1 cellular context compared by ENCODE assay signal in the genomic region with DNA sequence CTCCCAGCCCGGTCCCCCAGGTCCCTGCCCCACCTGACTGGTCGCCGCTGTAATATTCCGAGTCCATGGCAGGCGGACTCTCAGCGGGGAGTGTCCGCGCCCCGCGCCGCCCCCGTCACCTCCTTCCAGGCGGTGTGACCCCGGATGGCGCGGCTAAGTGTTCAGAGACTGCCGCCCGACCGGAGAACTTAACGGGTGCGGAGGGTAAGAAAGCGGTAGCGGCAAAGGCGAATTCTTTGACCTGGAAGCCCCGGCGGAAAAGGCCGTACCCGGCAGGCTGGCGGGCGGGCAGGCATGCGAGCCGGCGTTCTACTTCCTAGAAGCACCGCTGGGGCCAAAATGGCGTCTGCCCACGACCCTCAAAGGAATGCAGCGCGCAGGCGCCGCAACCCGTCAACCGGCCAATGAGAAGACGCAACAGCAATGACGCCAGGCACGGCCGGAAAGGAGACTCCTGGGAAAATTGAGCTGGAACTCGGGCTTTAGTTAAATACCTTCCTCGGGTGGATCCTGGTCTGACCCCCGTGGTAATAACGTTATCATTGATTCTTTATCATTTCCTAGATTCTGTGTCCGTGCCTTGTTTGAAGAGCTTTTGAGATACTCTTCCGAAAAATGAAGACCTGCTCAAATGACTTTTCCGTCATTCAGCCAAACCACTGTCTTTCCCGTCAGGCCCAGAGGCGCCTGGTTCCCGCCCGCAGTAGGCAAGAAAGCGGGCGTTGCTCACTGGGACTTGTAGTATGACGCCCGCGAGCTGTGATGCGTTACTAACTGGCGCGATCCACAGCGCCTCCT.
TF ChIP-seq lines count a peak whose summit lies in the region.

A gene (minus strand): TSS at position 348 of the 798 bp plus-strand sequence. CDS start 281 bp downstream, at position 67.

TF ChIP-seq in K562, 482 proteins besides CTCF, POLR2A, EP300 and RAD21 (continued from another document and continues in another):
- no peak for TF ChIP-seq EWSR1 (IDR thresholded peaks at IDR 0.05; ENCODE audit: borderline replicate concordance, low read depth, partially characterized antibody)
- TF ChIP-seq RFX5 (IDR thresholded peaks at IDR 0.05; ENCODE audit: low read depth, low read length), result 0 out of 2 replicates have a peak, but pooled peaks have one; percentile 57
- TF ChIP-seq SREBF1 (IDR thresholded peaks at IDR 0.05; ENCODE audit: borderline replicate concordance, low read depth, low read length), result no peak
- peak; percentile 100 for TF ChIP-seq CXXC5 (CRISPR knock-in tag; IDR thresholded peaks at IDR 0.05)
- no peak for TF ChIP-seq FOXM1 (IDR thresholded peaks at IDR 0.05; ENCODE audit: low read depth)
- TF ChIP-seq FOXM1 (CRISPR knock-in tag; IDR thresholded peaks at IDR 0.05; ENCODE audit: low read depth), result no peak
- TF ChIP-seq NELFE (IDR thresholded peaks at IDR 0.05; ENCODE audit: insufficient read depth, insufficient read length), result no peak
- TF ChIP-seq FOXK2 (conservative IDR thresholded peaks at IDR 0.05 in 1 of 2, IDR thresholded peaks at IDR 0.05 in 1 of 2; ENCODE audit: low read depth in 2 of 2), result peak; percentile 22 to 36; a peak in 2 of 4 replicates
- no peak for TF ChIP-seq NR3C1 (CRISPR knock-in tag; IDR thresholded peaks at IDR 0.05)
- TF ChIP-seq NFE2 (IDR thresholded peaks at IDR 0.05; ENCODE audit: low read depth), result no peak
- no peak for TF ChIP-seq MIER1 (IDR thresholded peaks at IDR 0.05; ENCODE audit: low read depth)
- TF ChIP-seq ZNF143 (CRISPR knock-in tag; IDR thresholded peaks at IDR 0.05), result peak; percentile 79
- TF ChIP-seq, protein P1, sequence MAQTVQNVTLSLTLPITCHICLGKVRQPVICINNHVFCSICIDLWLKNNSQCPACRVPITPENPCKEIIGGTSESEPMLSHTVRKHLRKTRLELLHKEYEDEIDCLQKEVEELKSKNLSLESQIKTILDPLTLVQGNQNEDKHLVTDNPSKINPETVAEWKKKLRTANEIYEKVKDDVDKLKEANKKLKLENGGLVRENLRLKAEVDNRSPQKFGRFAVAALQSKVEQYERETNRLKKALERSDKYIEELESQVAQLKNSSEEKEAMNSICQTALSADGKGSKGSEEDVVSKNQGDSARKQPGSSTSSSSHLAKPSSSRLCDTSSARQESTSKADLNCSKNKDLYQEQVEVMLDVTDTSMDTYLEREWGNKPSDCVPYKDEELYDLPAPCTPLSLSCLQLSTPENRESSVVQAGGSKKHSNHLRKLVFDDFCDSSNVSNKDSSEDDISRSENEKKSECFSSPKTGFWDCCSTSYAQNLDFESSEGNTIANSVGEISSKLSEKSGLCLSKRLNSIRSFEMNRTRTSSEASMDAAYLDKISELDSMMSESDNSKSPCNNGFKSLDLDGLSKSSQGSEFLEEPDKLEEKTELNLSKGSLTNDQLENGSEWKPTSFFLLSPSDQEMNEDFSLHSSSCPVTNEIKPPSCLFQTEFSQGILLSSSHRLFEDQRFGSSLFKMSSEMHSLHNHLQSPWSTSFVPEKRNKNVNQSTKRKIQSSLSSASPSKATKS (CRISPR knock-in tag; IDR thresholded peaks at IDR 0.05), result no peak
- TF ChIP-seq NONO (IDR thresholded peaks at IDR 0.05; ENCODE audit: low read depth in 2 of 2, low read length in 1 of 2), result peak in 1 of 2 experiments; percentile 20; a peak in 1 of 4 replicates
- TF ChIP-seq, protein P2, sequence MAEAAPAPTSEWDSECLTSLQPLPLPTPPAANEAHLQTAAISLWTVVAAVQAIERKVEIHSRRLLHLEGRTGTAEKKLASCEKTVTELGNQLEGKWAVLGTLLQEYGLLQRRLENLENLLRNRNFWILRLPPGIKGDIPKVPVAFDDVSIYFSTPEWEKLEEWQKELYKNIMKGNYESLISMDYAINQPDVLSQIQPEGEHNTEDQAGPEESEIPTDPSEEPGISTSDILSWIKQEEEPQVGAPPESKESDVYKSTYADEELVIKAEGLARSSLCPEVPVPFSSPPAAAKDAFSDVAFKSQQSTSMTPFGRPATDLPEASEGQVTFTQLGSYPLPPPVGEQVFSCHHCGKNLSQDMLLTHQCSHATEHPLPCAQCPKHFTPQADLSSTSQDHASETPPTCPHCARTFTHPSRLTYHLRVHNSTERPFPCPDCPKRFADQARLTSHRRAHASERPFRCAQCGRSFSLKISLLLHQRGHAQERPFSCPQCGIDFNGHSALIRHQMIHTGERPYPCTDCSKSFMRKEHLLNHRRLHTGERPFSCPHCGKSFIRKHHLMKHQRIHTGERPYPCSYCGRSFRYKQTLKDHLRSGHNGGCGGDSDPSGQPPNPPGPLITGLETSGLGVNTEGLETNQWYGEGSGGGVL (CRISPR knock-in tag; IDR thresholded peaks at IDR 0.05), result no peak
- no peak for TF ChIP-seq ZNF212 (CRISPR knock-in tag; IDR thresholded peaks at IDR 0.05)
- TF ChIP-seq, protein P3, sequence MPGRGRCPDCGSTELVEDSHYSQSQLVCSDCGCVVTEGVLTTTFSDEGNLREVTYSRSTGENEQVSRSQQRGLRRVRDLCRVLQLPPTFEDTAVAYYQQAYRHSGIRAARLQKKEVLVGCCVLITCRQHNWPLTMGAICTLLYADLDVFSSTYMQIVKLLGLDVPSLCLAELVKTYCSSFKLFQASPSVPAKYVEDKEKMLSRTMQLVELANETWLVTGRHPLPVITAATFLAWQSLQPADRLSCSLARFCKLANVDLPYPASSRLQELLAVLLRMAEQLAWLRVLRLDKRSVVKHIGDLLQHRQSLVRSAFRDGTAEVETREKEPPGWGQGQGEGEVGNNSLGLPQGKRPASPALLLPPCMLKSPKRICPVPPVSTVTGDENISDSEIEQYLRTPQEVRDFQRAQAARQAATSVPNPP (IDR thresholded peaks at IDR 0.05; ENCODE audit: borderline replicate concordance, insufficient read depth, insufficient read length), result no peak
- no peak for TF ChIP-seq PHB (CRISPR knock-in tag; IDR thresholded peaks at IDR 0.05)
- TF ChIP-seq, protein P4, sequence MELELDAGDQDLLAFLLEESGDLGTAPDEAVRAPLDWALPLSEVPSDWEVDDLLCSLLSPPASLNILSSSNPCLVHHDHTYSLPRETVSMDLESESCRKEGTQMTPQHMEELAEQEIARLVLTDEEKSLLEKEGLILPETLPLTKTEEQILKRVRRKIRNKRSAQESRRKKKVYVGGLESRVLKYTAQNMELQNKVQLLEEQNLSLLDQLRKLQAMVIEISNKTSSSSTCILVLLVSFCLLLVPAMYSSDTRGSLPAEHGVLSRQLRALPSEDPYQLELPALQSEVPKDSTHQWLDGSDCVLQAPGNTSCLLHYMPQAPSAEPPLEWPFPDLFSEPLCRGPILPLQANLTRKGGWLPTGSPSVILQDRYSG (tag; conservative IDR thresholded peaks at IDR 0.05; ENCODE audit: low read depth), result peak; percentile 39; the same call in 1 of the 2 replicates
- TF ChIP-seq HMGN3 (IDR thresholded peaks at IDR 0.05; ENCODE audit: borderline replicate concordance, extremely low read depth, insufficient read length, low read depth, low read length), result no peak
- TF ChIP-seq, protein P5, sequence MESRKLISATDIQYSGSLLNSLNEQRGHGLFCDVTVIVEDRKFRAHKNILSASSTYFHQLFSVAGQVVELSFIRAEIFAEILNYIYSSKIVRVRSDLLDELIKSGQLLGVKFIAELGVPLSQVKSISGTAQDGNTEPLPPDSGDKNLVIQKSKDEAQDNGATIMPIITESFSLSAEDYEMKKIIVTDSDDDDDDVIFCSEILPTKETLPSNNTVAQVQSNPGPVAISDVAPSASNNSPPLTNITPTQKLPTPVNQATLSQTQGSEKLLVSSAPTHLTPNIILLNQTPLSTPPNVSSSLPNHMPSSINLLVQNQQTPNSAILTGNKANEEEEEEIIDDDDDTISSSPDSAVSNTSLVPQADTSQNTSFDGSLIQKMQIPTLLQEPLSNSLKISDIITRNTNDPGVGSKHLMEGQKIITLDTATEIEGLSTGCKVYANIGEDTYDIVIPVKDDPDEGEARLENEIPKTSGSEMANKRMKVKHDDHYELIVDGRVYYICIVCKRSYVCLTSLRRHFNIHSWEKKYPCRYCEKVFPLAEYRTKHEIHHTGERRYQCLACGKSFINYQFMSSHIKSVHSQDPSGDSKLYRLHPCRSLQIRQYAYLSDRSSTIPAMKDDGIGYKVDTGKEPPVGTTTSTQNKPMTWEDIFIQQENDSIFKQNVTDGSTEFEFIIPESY (CRISPR knock-in tag; IDR thresholded peaks at IDR 0.05), result no peak
- no peak for TF ChIP-seq HDAC8 (tag; IDR thresholded peaks at IDR 0.05)
- TF ChIP-seq SMARCA5 (IDR thresholded peaks at IDR 0.05), result no peak
- no peak for TF ChIP-seq ZFP30 (CRISPR knock-in tag; IDR thresholded peaks at IDR 0.05; ENCODE audit: borderline replicate concordance)
- no peak for TF ChIP-seq MTF1 (CRISPR knock-in tag; IDR thresholded peaks at IDR 0.05; ENCODE audit: borderline replicate concordance)
- no peak for TF ChIP-seq RBM15 (IDR thresholded peaks at IDR 0.05; ENCODE audit: insufficient read depth, low read length)
- no peak for TF ChIP-seq BCOR (IDR thresholded peaks at IDR 0.05)
- TF ChIP-seq BHLHE40 (IDR thresholded peaks at IDR 0.05; ENCODE audit: low read length), result peak; percentile 16; the same call in 1 of the 2 replicates
- TF ChIP-seq, protein P6, sequence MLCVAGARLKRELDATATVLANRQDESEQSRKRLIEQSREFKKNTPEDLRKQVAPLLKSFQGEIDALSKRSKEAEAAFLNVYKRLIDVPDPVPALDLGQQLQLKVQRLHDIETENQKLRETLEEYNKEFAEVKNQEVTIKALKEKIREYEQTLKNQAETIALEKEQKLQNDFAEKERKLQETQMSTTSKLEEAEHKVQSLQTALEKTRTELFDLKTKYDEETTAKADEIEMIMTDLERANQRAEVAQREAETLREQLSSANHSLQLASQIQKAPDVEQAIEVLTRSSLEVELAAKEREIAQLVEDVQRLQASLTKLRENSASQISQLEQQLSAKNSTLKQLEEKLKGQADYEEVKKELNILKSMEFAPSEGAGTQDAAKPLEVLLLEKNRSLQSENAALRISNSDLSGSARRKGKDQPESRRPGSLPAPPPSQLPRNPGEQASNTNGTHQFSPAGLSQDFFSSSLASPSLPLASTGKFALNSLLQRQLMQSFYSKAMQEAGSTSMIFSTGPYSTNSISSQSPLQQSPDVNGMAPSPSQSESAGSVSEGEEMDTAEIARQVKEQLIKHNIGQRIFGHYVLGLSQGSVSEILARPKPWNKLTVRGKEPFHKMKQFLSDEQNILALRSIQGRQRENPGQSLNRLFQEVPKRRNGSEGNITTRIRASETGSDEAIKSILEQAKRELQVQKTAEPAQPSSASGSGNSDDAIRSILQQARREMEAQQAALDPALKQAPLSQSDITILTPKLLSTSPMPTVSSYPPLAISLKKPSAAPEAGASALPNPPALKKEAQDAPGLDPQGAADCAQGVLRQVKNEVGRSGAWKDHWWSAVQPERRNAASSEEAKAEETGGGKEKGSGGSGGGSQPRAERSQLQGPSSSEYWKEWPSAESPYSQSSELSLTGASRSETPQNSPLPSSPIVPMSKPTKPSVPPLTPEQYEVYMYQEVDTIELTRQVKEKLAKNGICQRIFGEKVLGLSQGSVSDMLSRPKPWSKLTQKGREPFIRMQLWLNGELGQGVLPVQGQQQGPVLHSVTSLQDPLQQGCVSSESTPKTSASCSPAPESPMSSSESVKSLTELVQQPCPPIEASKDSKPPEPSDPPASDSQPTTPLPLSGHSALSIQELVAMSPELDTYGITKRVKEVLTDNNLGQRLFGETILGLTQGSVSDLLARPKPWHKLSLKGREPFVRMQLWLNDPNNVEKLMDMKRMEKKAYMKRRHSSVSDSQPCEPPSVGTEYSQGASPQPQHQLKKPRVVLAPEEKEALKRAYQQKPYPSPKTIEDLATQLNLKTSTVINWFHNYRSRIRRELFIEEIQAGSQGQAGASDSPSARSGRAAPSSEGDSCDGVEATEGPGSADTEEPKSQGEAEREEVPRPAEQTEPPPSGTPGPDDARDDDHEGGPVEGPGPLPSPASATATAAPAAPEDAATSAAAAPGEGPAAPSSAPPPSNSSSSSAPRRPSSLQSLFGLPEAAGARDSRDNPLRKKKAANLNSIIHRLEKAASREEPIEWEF (CRISPR knock-in tag; IDR thresholded peaks at IDR 0.05), result 0 out of 2 replicates have a peak, but pooled peaks have one; percentile 46
- TF ChIP-seq, protein P7, sequence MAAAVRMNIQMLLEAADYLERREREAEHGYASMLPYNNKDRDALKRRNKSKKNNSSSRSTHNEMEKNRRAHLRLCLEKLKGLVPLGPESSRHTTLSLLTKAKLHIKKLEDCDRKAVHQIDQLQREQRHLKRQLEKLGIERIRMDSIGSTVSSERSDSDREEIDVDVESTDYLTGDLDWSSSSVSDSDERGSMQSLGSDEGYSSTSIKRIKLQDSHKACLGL (CRISPR knock-in tag; IDR thresholded peaks at IDR 0.05; ENCODE audit: borderline replicate concordance, poor library complexity, severe bottlenecking), result no peak
- TF ChIP-seq, protein P8, sequence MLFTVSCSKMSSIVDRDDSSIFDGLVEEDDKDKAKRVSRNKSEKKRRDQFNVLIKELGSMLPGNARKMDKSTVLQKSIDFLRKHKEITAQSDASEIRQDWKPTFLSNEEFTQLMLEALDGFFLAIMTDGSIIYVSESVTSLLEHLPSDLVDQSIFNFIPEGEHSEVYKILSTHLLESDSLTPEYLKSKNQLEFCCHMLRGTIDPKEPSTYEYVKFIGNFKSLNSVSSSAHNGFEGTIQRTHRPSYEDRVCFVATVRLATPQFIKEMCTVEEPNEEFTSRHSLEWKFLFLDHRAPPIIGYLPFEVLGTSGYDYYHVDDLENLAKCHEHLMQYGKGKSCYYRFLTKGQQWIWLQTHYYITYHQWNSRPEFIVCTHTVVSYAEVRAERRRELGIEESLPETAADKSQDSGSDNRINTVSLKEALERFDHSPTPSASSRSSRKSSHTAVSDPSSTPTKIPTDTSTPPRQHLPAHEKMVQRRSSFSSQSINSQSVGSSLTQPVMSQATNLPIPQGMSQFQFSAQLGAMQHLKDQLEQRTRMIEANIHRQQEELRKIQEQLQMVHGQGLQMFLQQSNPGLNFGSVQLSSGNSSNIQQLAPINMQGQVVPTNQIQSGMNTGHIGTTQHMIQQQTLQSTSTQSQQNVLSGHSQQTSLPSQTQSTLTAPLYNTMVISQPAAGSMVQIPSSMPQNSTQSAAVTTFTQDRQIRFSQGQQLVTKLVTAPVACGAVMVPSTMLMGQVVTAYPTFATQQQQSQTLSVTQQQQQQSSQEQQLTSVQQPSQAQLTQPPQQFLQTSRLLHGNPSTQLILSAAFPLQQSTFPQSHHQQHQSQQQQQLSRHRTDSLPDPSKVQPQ (CRISPR knock-in tag; IDR thresholded peaks at IDR 0.05; ENCODE audit: borderline replicate concordance), result no peak
- no peak for TF ChIP-seq TRIM28 (IDR thresholded peaks at IDR 0.05)
- TF ChIP-seq TBL1XR1 (IDR thresholded peaks at IDR 0.05; ENCODE audit: low read length in 2 of 2), result 0 out of 4 replicates have a peak, but pooled peaks of 1 of the 2 experiments have one; percentile 28
- TF ChIP-seq PPARD (CRISPR knock-in tag; IDR thresholded peaks at IDR 0.05), result no peak
- 0 out of 2 replicates have a peak, but pooled peaks have one; percentile 26 for TF ChIP-seq TARDBP (IDR thresholded peaks at IDR 0.05)
- TF ChIP-seq ZZZ3 (IDR thresholded peaks at IDR 0.05), result no peak; the same call in 1 of the 2 replicates
- no peak for TF ChIP-seq JUNB (CRISPR knock-in tag; conservative IDR thresholded peaks at IDR 0.05)
- TF ChIP-seq, protein P9, sequence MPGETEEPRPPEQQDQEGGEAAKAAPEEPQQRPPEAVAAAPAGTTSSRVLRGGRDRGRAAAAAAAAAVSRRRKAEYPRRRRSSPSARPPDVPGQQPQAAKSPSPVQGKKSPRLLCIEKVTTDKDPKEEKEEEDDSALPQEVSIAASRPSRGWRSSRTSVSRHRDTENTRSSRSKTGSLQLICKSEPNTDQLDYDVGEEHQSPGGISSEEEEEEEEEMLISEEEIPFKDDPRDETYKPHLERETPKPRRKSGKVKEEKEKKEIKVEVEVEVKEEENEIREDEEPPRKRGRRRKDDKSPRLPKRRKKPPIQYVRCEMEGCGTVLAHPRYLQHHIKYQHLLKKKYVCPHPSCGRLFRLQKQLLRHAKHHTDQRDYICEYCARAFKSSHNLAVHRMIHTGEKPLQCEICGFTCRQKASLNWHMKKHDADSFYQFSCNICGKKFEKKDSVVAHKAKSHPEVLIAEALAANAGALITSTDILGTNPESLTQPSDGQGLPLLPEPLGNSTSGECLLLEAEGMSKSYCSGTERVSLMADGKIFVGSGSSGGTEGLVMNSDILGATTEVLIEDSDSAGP (CRISPR knock-in tag; IDR thresholded peaks at IDR 0.05), result no peak
